ENCODE assay signal across 8 cellular contexts in genomic region chr4:48653217-48654014, GRCh38.
DNase-seq lines count a peak whose midpoint lies in the region; ATAC-seq and TF ChIP-seq lines count a peak whose summit lies in the region.

No MANE protein-coding gene starts in this region.

- TF ChIP-seq CTCF in NB4 (IDR thresholded peaks at IDR 0.05; ENCODE audit: low read depth, low read length): no peak

- TF ChIP-seq POLR2A in NB4 (IDR thresholded peaks at IDR 0.05; ENCODE audit: extremely low read depth, insufficient read length): no peak

- H3K4me3 Mint-ChIP-seq in activated naive CD8-positive, alpha-beta T cell treated with anti-CD3 and anti-CD28 coated beads, Interleukin-2, amount 10 ng/mL, durations not matched to agents 7 days and 5 days: peak overlapping the region; percentile 14
- H3K4me3 Mint-ChIP-seq in immature natural killer cell: peak overlapping the region in 3 of 5 donors; percentile 5 to 60 (median 55)

- H3K27ac Mint-ChIP-seq in activated naive CD8-positive, alpha-beta T cell treated with anti-CD3 and anti-CD28 coated beads, Interleukin-2, amount 10 ng/mL, durations not matched to agents 7 days and 5 days: no peak overlapping the region
- peak overlapping the region in 4 of 6 donors; percentile 19 to 50 (median 26) for H3K27ac Mint-ChIP-seq in immature natural killer cell

- peak; percentile 31 for DNase-seq in NB4 (ENCODE audit: low read depth)
- no peak for DNase-seq in activated naive CD8-positive, alpha-beta T cell treated with anti-CD3 and anti-CD28 coated beads, Interleukin-2, amount 10 ng/mL, durations not matched to agents 7 days and 5 days
- DNase-seq in immature natural killer cell: peak in 1 of 3 donors; percentile 12
- peak; percentile 37 to 55 for DNase-seq in stimulated activated CD4-positive, alpha-beta T cell treated with anti-CD3 and anti-CD28 coated beads, Interleukin-4, amount 100 ng/mL, for 4 hours
- DNase-seq in NCI-H187 treated with DMSO at 0.1 percent for 48 hours (lab: John Stamatoyannopoulos, UW): no peak
- DNase-seq in NK-92 (lab: John Stamatoyannopoulos, UW; ENCODE audit: unreplicated experiment): no peak

- H3K4me1 Mint-ChIP-seq in activated naive CD8-positive, alpha-beta T cell treated with anti-CD3 and anti-CD28 coated beads, Interleukin-2, amount 10 ng/mL, durations not matched to agents 7 days and 5 days: peaks cover 16% of the 10 kb centered on the region
- peaks cover 49 to 68% of the 10 kb centered on the region in 2 donors for H3K4me1 Mint-ChIP-seq in immature natural killer cell

- POLR2A ChIA-PET in activated naive CD8-positive, alpha-beta T cell treated with anti-CD3 and anti-CD28 coated beads, Interleukin-2, amount 10 ng/mL, durations not matched to agents 7 days and 5 days (lab: Charles Lee): no interaction called here

- no peak for ATAC-seq in activated naive CD8-positive, alpha-beta T cell treated with anti-CD3 and anti-CD28 coated beads, Interleukin-2, amount 10 ng/mL, durations not matched to agents 7 days and 5 days (ENCODE audit: low read depth)
- ATAC-seq in GM18517 (IDR thresholded peaks at IDR 0.05; ENCODE audit: unreplicated experiment): no peak
- no peak for ATAC-seq in HG02623 (IDR thresholded peaks at IDR 0.05; ENCODE audit: unreplicated experiment)

- H3K4me3 ChIP-seq in NB4 (ENCODE audit: low read depth, low read length): no peak overlapping the region

- H3K36me3 Mint-ChIP-seq in activated naive CD8-positive, alpha-beta T cell treated with anti-CD3 and anti-CD28 coated beads, Interleukin-2, amount 10 ng/mL, durations not matched to agents 7 days and 5 days: peaks cover 16% of the 10 kb centered on the region
- no peaks in the 10 kb centered on the region for H3K36me3 Mint-ChIP-seq in immature natural killer cell

- peaks cover 2% of the 10 kb centered on the region for H3K9me3 Mint-ChIP-seq in activated naive CD8-positive, alpha-beta T cell treated with anti-CD3 and anti-CD28 coated beads, Interleukin-2, amount 10 ng/mL, durations not matched to agents 7 days and 5 days
- H3K9me3 Mint-ChIP-seq in immature natural killer cell: no peaks in the 10 kb centered on the region

- no peaks in the 10 kb centered on the region for H3K27me3 Mint-ChIP-seq in activated naive CD8-positive, alpha-beta T cell treated with anti-CD3 and anti-CD28 coated beads, Interleukin-2, amount 10 ng/mL, durations not matched to agents 7 days and 5 days
- H3K27me3 Mint-ChIP-seq in immature natural killer cell (ENCODE audit: low read depth in 3 of 3): peaks cover 0 to 3% (median 0%) of the 10 kb centered on the region in 3 donors

Comparison
In these comparisons a context has a peak if more than half of its experiments do, and no peak if none do; other contexts are left out.
1. DNase-seq: peak in NB4 (single experiment) and stimulated activated CD4-positive, alpha-beta T cell treated with anti-CD3 and anti-CD28 coated beads, Interleukin-4, amount 100 ng/mL, for 4 hours (2 of 2); none in activated naive CD8-positive, alpha-beta T cell treated with anti-CD3 and anti-CD28 coated beads, Interleukin-2, amount 10 ng/mL, durations not matched to agents 7 days and 5 days (single experiment), NCI-H187 treated with DMSO at 0.1 percent for 48 hours (single experiment) and NK-92 (single experiment).